ENCODE assay signal across 25 cellular contexts in the genomic region with DNA sequence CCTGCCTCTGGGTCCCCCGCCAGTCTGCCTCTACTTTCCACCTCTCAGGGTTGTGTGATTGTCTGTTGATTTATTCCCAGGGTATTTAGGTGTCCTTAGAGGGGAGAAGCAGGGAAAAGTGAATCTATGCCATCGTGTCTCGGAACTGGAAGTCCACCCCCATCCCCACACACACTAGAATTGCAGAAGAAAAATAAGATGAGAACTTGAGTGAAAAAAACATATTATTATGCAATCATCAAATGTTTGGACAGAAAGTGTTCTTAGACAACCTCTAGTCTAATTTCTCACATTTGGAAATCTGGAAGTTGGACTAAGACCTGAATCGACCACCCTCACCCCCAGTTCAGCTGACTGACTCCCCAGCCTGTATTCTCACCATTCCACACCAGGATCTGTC. TPM values are rescaled to one million over a fixed set of nuclear protein-coding genes. Genes with fewer than 3 reads are reported as not detected.
A peak's percentile ranks its signal among the peaks of the same experiment; 100 is the strongest.
DNase-seq lines count a peak whose midpoint lies in the region; FAIRE-seq and TF ChIP-seq lines count a peak whose summit lies in the region.
"Had no signal": no experiment of that assay in that cellular context is flagged by ENCODE, and none has a peak within 500 bp of the region (broad histone marks: within the 10 kb centered on the region; RNA-seq: fewer than 3 reads in every experiment).

No MANE protein-coding gene starts in this region.

- no peak overlapping the region for H3K4me2 ChIP-seq in osteoblast (ENCODE audit: insufficient read depth, low read length)
- H3K4me2 ChIP-seq: PC-9 had no signal

- DNase-seq in CD1c-positive myeloid dendritic cell (ENCODE audit: extremely low spot score) (peak; percentile 50), osteoblast (ENCODE audit: insufficient read length, low spot score, missing footprints) (no peak), urothelium cell line (ENCODE audit: low spot score) (no peak), HuH-7 (ENCODE audit: low spot score) (no peak), uterus (no peak)
- no peak for DNase-seq in activated CD4-positive, alpha-beta T cell treated with anti-CD3 and anti-CD28 coated beads, Interleukin-2, amount 50 U/mL, for 48 hours
- DNase-seq: activated CD4-positive, alpha-beta T cell treated with anti-CD3 and anti-CD28 coated beads, Interleukin-2, amount 10 ng/mL, durations not matched to agents 7 days and 5 days; C1 segment of cervical spinal cord; central memory CD4-positive, alpha-beta T cell; EL; HFFc6; islet precursor cell; NCI-H1092; NCI-H187; NCI-H2171; NCI-H510A treated with DMSO at 0.1 percent for 48 hours; nephron progenitor cell; pancreas; PC-9 had no signal

- H3K4me1 Mint-ChIP-seq in dendritic cell treated with granulocyte-macrophage colony-stimulating factor and Interleukin-4, amounts not matched to agents 40 ng/mL and 50 ng/mL, for 4 days (ENCODE audit: low read depth), result peaks cover 43% of the 10 kb centered on the region
- H3K4me1 Mint-ChIP-seq: nephron progenitor cell had no signal

- H3K36me3 Mint-ChIP-seq in dendritic cell treated with granulocyte-macrophage colony-stimulating factor and Interleukin-4, amounts not matched to agents 40 ng/mL and 50 ng/mL, for 4 days (ENCODE audit: low read depth), result no peaks in the 10 kb centered on the region

- H4K20me1 ChIP-seq in osteoblast (ENCODE audit: insufficient read depth, low read length), result no peaks in the 10 kb centered on the region

- no peaks in the 10 kb centered on the region for H3K9me3 Mint-ChIP-seq in dendritic cell treated with granulocyte-macrophage colony-stimulating factor and Interleukin-4, amounts not matched to agents 40 ng/mL and 50 ng/mL, for 4 days
- H3K9me3 Mint-ChIP-seq: HFFc6 had no signal

- peaks cover 29% of the 10 kb centered on the region for H3K9me3 ChIP-seq in KOPT-K1 (ENCODE audit: insufficient read depth, low read length, poor library complexity, severe bottlenecking)
- H3K9me3 ChIP-seq in osteoblast (ENCODE audit: low read depth, low read length), result no peaks in the 10 kb centered on the region
- H3K9me3 ChIP-seq in uterus, result no peaks in the 10 kb centered on the region
- H3K9me3 ChIP-seq: pancreas had no signal

- no peaks in the 10 kb centered on the region for H3K27me3 Mint-ChIP-seq in dendritic cell treated with granulocyte-macrophage colony-stimulating factor and Interleukin-4, amounts not matched to agents 40 ng/mL and 50 ng/mL, for 4 days
- H3K27me3 Mint-ChIP-seq: activated CD4-positive, alpha-beta T cell treated with anti-CD3 and anti-CD28 coated beads, Interleukin-2, amount 10 ng/mL, durations not matched to agents 7 days and 5 days; activated naive CD4-positive, alpha-beta T cell treated with anti-CD3 and anti-CD28 coated beads, Interleukin-2, amount 10 ng/mL, durations not matched to agents 7 days and 5 days had no signal

- H3K4me3 Mint-ChIP-seq in dendritic cell treated with granulocyte-macrophage colony-stimulating factor and Interleukin-4, amounts not matched to agents 40 ng/mL and 50 ng/mL, for 4 days, result no peak overlapping the region
- H3K4me3 Mint-ChIP-seq: activated CD4-positive, alpha-beta T cell treated with anti-CD3 and anti-CD28 coated beads, Interleukin-2, amount 10 ng/mL, durations not matched to agents 7 days and 5 days; activated naive CD4-positive, alpha-beta T cell treated with anti-CD3 and anti-CD28 coated beads, Interleukin-2, amount 10 ng/mL, durations not matched to agents 7 days and 5 days; HFFc6; nephron progenitor cell had no signal

- H3K27me3 ChIP-seq in osteoblast (ENCODE audit: insufficient read depth, low read length) (no peaks in the 10 kb centered on the region), uterus (no peaks in the 10 kb centered on the region)
- H3K27me3 ChIP-seq: pancreas had no signal

- FAIRE-seq in urothelium cell line (lab: Jason Lieb, UNC), result no peak
- FAIRE-seq: GM12891, pancreas had no signal

- peak overlapping the region; percentile 84 for H3K27ac Mint-ChIP-seq in dendritic cell treated with granulocyte-macrophage colony-stimulating factor and Interleukin-4, amounts not matched to agents 40 ng/mL and 50 ng/mL, for 4 days
- H3K27ac Mint-ChIP-seq: activated CD4-positive, alpha-beta T cell treated with anti-CD3 and anti-CD28 coated beads, Interleukin-2, amount 10 ng/mL, durations not matched to agents 7 days and 5 days; HFFc6; nephron progenitor cell had no signal

- H3K4me3 ChIP-seq in osteoblast (ENCODE audit: insufficient read depth, low read length) (no peak overlapping the region), uterus (no peak overlapping the region)
- H3K4me3 ChIP-seq: pancreas, PC-9 had no signal

- peaks cover 40% of the 10 kb centered on the region for H3K36me3 ChIP-seq in KOPT-K1 (ENCODE audit: insufficient read depth, low read length)
- no peaks in the 10 kb centered on the region for H3K36me3 ChIP-seq in osteoblast (ENCODE audit: insufficient read depth, low read length)
- no peaks in the 10 kb centered on the region for H3K36me3 ChIP-seq in uterus
- H3K36me3 ChIP-seq: pancreas had no signal

- H3K79me2 ChIP-seq in osteoblast (ENCODE audit: insufficient read depth, low read length), result no peaks in the 10 kb centered on the region

- TF ChIP-seq POLR2A in uterus (IDR thresholded peaks at IDR 0.05), result no peak

- H3K4me1 ChIP-seq in osteoblast (ENCODE audit: insufficient read depth, low read length) (no peaks in the 10 kb centered on the region), uterus (no peaks in the 10 kb centered on the region)
- H3K4me1 ChIP-seq: pancreas had no signal

- peak overlapping the region; percentile 25 for H3K27ac ChIP-seq in KOPT-K1 (ENCODE audit: low read depth, low read length, poor library complexity, severe bottlenecking)
- no peak overlapping the region for H3K27ac ChIP-seq in osteoblast (ENCODE audit: low read depth, low read length)
- H3K27ac ChIP-seq in uterus, result no peak overlapping the region
- H3K27ac ChIP-seq: HL-60, pancreas, PC-9, VCaP had no signal

- intact Hi-C loops in dendritic cell treated with granulocyte-macrophage colony-stimulating factor and Interleukin-4, amounts not matched to agents 40 ng/mL and 50 ng/mL, for 4 days (cut with micrococcal nuclease), result no loop called here
- intact Hi-C loops in uterus (cut with DNase I; ENCODE audit: low total_unique reads), result no loop called here

- no peak for TF ChIP-seq CTCF in osteoblast (IDR thresholded peaks at IDR 0.05; ENCODE audit: extremely low read depth, low read depth, low read length)
- TF ChIP-seq CTCF in uterus (IDR thresholded peaks at IDR 0.05), result no peak

- H2AFZ ChIP-seq in osteoblast (ENCODE audit: low read length), result peak overlapping the region; percentile 46
- H2AFZ ChIP-seq: PC-9 had no signal

RNA-seq across cellular contexts. Expression of a gene that starts 14.1 kb away (rescaled TPM):
- total RNA-seq in osteoblast (19.4 and 23.2 TPM in 2 replicates), uterus (100 to 1,000 TPM in 1 of 4 donors, 10 to 100 TPM in 2, 1 to 10 TPM in 1; 2.6 to 111 (median 20.7) TPM)
